17 cellular contexts compared by ENCODE assay signal in genomic region chr15:66405007-66405406, GRCh38. TPM values are rescaled to one million over a fixed set of nuclear protein-coding genes. Genes with fewer than 3 reads are reported as not detected.
DNase-seq lines count a peak whose midpoint lies in the region; ATAC-seq, FAIRE-seq and TF ChIP-seq lines count a peak whose summit lies in the region.
"Had no signal": no experiment of that assay in that cellular context is flagged by ENCODE, and none has a peak within 500 bp of the region (broad histone marks: within the 10 kb centered on the region; RNA-seq: fewer than 3 reads in every experiment).

No MANE protein-coding gene starts in this region.

- BruUV-seq in endothelial cell of umbilical vein (replicated peaks; lab: Mats Ljungman, UMichigan) = no TSS peak

- TF ChIP-seq CTCF in endothelial cell of umbilical vein (IDR thresholded peaks at IDR 0.05; ENCODE audit: extremely low read depth in 1 of 2, insufficient read depth in 1 of 2, low read depth in 1 of 2, low read length in 2 of 2) (no peak), GM20000 (IDR thresholded peaks at IDR 0.05; ENCODE audit: extremely low read depth, missing control alignments) (no peak)

- peaks cover 53% of the 10 kb centered on the region for H3K4me1 ChIP-seq in CD4-positive, CD25-positive, alpha-beta regulatory T cell (ENCODE audit: control insufficient read depth, insufficient read depth, low read length, poor library complexity, severe bottlenecking)
- peaks cover 89% of the 10 kb centered on the region for H3K4me1 ChIP-seq in Karpas-422 (ENCODE audit: low read length)
- peaks cover 35% of the 10 kb centered on the region for H3K4me1 ChIP-seq in endothelial cell of umbilical vein (ENCODE audit: control insufficient read depth, extremely low read depth, insufficient read depth, low read length)
- H3K4me1 ChIP-seq in naive thymus-derived CD4-positive, alpha-beta T cell (ENCODE audit: control insufficient read depth in 2 of 2, insufficient read depth in 2 of 2, low read length in 2 of 2) = peaks cover 20 to 80% of the 10 kb centered on the region in 2 donors

- H3K79me2 ChIP-seq in Karpas-422 (ENCODE audit: low read length) (peaks cover 100% of the 10 kb centered on the region), endothelial cell of umbilical vein (ENCODE audit: control insufficient read depth, insufficient read depth, low read length) (peaks cover 92% of the 10 kb centered on the region)

- H3K9me3 ChIP-seq in CD4-positive, CD25-positive, alpha-beta regulatory T cell (ENCODE audit: control insufficient read depth in 2 of 2, low read length in 2 of 2) = no peaks in the 10 kb centered on the region
- no peaks in the 10 kb centered on the region for H3K9me3 ChIP-seq in Karpas-422 (ENCODE audit: low read length)
- H3K9me3 ChIP-seq in endothelial cell of umbilical vein (replicated peaks; ENCODE audit: control insufficient read depth, insufficient read depth, low read length) = no peaks in the 10 kb centered on the region
- H3K9me3 ChIP-seq in naive thymus-derived CD4-positive, alpha-beta T cell (ENCODE audit: control insufficient read depth in 2 of 3, low read length in 3 of 3) = no peaks in the 10 kb centered on the region

- TF ChIP-seq POLR2A in endothelial cell of umbilical vein (IDR thresholded peaks at IDR 0.05; ENCODE audit: low read depth, low read length) = no peak

- H3K36me3 ChIP-seq in CD4-positive, CD25-positive, alpha-beta regulatory T cell (ENCODE audit: control insufficient read depth, insufficient read depth, low read length) = no peaks in the 10 kb centered on the region
- H3K36me3 ChIP-seq in Karpas-422 (ENCODE audit: insufficient read depth, low read length) (peaks cover 9% of the 10 kb centered on the region; the same call in 1 of the 2 replicates), endothelial cell of umbilical vein (ENCODE audit: control insufficient read depth in 2 of 2, extremely low read depth in 1 of 2, insufficient read depth in 2 of 2, low read length in 2 of 2) (no peaks in the 10 kb centered on the region)
- H3K36me3 ChIP-seq in naive thymus-derived CD4-positive, alpha-beta T cell (ENCODE audit: control insufficient read depth in 2 of 3, insufficient read depth in 3 of 3, low read length in 3 of 3) = no peaks in the 10 kb centered on the region

- H4K20me1 ChIP-seq in Karpas-422 (ENCODE audit: insufficient read depth, low read depth, low read length) (0 out of 2 replicates have a peak, but pooled peaks cover 3% of the 10 kb centered on the region), endothelial cell of umbilical vein (replicated peaks; ENCODE audit: control insufficient read depth, extremely low read depth, insufficient read depth, low read length) (peaks cover 2% of the 10 kb centered on the region)

- H3K9me1 ChIP-seq in endothelial cell of umbilical vein (replicated peaks; ENCODE audit: control insufficient read depth, extremely low read depth, insufficient read depth, low read length) = no peaks in the 10 kb centered on the region

- DNase-seq in CD4-positive, CD25-positive, alpha-beta regulatory T cell = no peak
- DNase-seq in Karpas-422 = no peak
- no peak for DNase-seq in endothelial cell of umbilical vein (ENCODE audit: low read depth, low spot score)
- DNase-seq in naive thymus-derived CD4-positive, alpha-beta T cell = no peak
- no peak for DNase-seq in GM20000 (ENCODE audit: low spot score)
- DNase-seq in activated CD4-positive, alpha-beta T cell treated with anti-CD3 and anti-CD28 coated beads for 48 hours = no peak
- DNase-seq in activated CD8-positive, alpha-beta memory T cell treated with anti-CD3 and anti-CD28 coated beads, Interleukin-2, amount 50 U/mL, for 48 hours = no peak
- DNase-seq: activated CD4-positive, alpha-beta T cell treated with anti-CD3 and anti-CD28 coated beads for 36 hours; GOT3; midbrain; retina; stimulated activated naive CD8-positive, alpha-beta T cell treated with anti-CD3 and anti-CD28 coated beads, Interleukin-15, amount 100 ng/mL, for 72 hours; SW 1271 had no signal

- peak overlapping the region in 2 of 3 donors; percentile 60 to 88 for H3K27ac Mint-ChIP-seq in CD4-positive, CD25-positive, alpha-beta regulatory T cell
- peak overlapping the region; percentile 10 to 95 (median 64) for H3K27ac Mint-ChIP-seq in naive thymus-derived CD4-positive, alpha-beta T cell
- H3K27ac Mint-ChIP-seq: activated T-helper 2 cell treated with anti-CD3 and anti-CD28 coated beads, Interferon-gamma antibody, Interleukin-2, Interleukin-4, amounts not matched to agents 10 μg/mL and 5 μg/mL and 100 μg/mL, durations not matched to agents 14 hours and 24 hours and 36 hours had no signal

- peaks cover 63 to 92% (median 80%) of the 10 kb centered on the region in 4 donors for H3K4me1 Mint-ChIP-seq in CD4-positive, CD25-positive, alpha-beta regulatory T cell
- peaks cover 65 to 98% (median 94%) of the 10 kb centered on the region in 7 donors for H3K4me1 Mint-ChIP-seq in naive thymus-derived CD4-positive, alpha-beta T cell

- H3K4me3 Mint-ChIP-seq in CD4-positive, CD25-positive, alpha-beta regulatory T cell = peak overlapping the region in 3 of 4 donors; percentile 19 to 75 (median 71)
- peak overlapping the region; percentile 53 to 89 (median 82) for H3K4me3 Mint-ChIP-seq in naive thymus-derived CD4-positive, alpha-beta T cell
- H3K4me3 Mint-ChIP-seq: activated CD4-positive, alpha-beta T cell treated with anti-CD3 and anti-CD28 coated beads for 36 hours had no signal

- no peaks in the 10 kb centered on the region for H3K27me3 ChIP-seq in CD4-positive, CD25-positive, alpha-beta regulatory T cell (ENCODE audit: control insufficient read depth, insufficient read depth, low read length)
- H3K27me3 ChIP-seq in Karpas-422 (ENCODE audit: low read length) = no peaks in the 10 kb centered on the region
- H3K27me3 ChIP-seq in endothelial cell of umbilical vein (ENCODE audit: control insufficient read depth in 2 of 2, insufficient read depth in 2 of 2, low read length in 2 of 2) = no peaks in the 10 kb centered on the region
- no peaks in the 10 kb centered on the region for H3K27me3 ChIP-seq in naive thymus-derived CD4-positive, alpha-beta T cell (ENCODE audit: control insufficient read depth in 2 of 2, insufficient read depth in 2 of 2, low read length in 2 of 2)

- H3K9me2 ChIP-seq in Karpas-422 (replicated peaks; ENCODE audit: insufficient read depth, low read length) = no peaks in the 10 kb centered on the region

- H3K27me3 Mint-ChIP-seq in CD4-positive, CD25-positive, alpha-beta regulatory T cell = no peaks in the 10 kb centered on the region
- no peaks in the 10 kb centered on the region for H3K27me3 Mint-ChIP-seq in naive thymus-derived CD4-positive, alpha-beta T cell
- H3K27me3 Mint-ChIP-seq: activated CD4-positive, alpha-beta T cell treated with anti-CD3 and anti-CD28 coated beads for 36 hours; stimulated activated naive CD8-positive, alpha-beta T cell treated with anti-CD3 and anti-CD28 coated beads, Interleukin-15, amount 100 ng/mL, for 72 hours had no signal

- no peak for FAIRE-seq in endothelial cell of umbilical vein (lab: Jason Lieb, UNC)
- FAIRE-seq: bronchial epithelial cell had no signal

- H3K9me3 Mint-ChIP-seq in CD4-positive, CD25-positive, alpha-beta regulatory T cell = no peaks in the 10 kb centered on the region
- peaks cover 0 to 2% (median 0%) of the 10 kb centered on the region in 11 donors for H3K9me3 Mint-ChIP-seq in naive thymus-derived CD4-positive, alpha-beta T cell
- H3K9me3 Mint-ChIP-seq: activated T-helper 2 cell treated with anti-CD3 and anti-CD28 coated beads, Interferon-gamma antibody, Interleukin-2, Interleukin-4, amounts not matched to agents 10 μg/mL and 5 μg/mL and 100 μg/mL, durations not matched to agents 14 hours and 24 hours and 36 hours; stimulated activated naive CD8-positive, alpha-beta T cell treated with anti-CD3 and anti-CD28 coated beads, Interleukin-15, amount 100 ng/mL, for 72 hours had no signal

- ATAC-seq in CD4-positive, CD25-positive, alpha-beta regulatory T cell (ENCODE audit: low read depth in 2 of 2) = no peak
- no peak for ATAC-seq in naive thymus-derived CD4-positive, alpha-beta T cell
- ATAC-seq in HG03175 (IDR thresholded peaks at IDR 0.05; ENCODE audit: unreplicated experiment) = no peak
- ATAC-seq: activated CD4-positive, alpha-beta T cell treated with anti-CD3 and anti-CD28 coated beads for 36 hours; stimulated activated naive CD8-positive, alpha-beta T cell treated with anti-CD3 and anti-CD28 coated beads, Interleukin-15, amount 100 ng/mL, for 72 hours had no signal

- peak overlapping the region; percentile 0 for H3K4me2 ChIP-seq in Karpas-422 (ENCODE audit: low read depth, low read length, poor library complexity, severe bottlenecking)
- peak overlapping the region; percentile 69 for H3K4me2 ChIP-seq in endothelial cell of umbilical vein (ENCODE audit: insufficient read depth, low read length)

- dilution Hi-C loops in endothelial cell of umbilical vein (cut with MboI; ENCODE audit: extremely low pct_ligation_motif_present, low sequenced_read_pairs) = loop anchor here (25.0 kb wide), 1 partner anchor 93 kb away; no protein-coding TSS in a partner anchor

- peaks cover 13% of the 10 kb centered on the region for H3K36me3 Mint-ChIP-seq in CD4-positive, CD25-positive, alpha-beta regulatory T cell
- peaks cover 0 to 26% (median 0%) of the 10 kb centered on the region in 5 donors for H3K36me3 Mint-ChIP-seq in naive thymus-derived CD4-positive, alpha-beta T cell

- POLR2A ChIA-PET in endothelial cell of umbilical vein (lab: Charles Lee) = interaction anchor here (0.9 kb wide), 1 partner anchor 17 kb away, joined by 3 read pairs; no protein-coding TSS in a partner anchor
- POLR2A ChIA-PET in naive thymus-derived CD4-positive, alpha-beta T cell (lab: Charles Lee) = interaction anchor here (1.5 to 1.8 kb wide), 3 partner anchors 10 to 18 kb away, joined by 3 to 5 read pairs (median 4); partner anchors contain the start of gene MAP2K1

- H2AFZ ChIP-seq in Karpas-422 (ENCODE audit: low read length) = no peak overlapping the region
- H2AFZ ChIP-seq in endothelial cell of umbilical vein (ENCODE audit: low read depth, low read length) = no peak overlapping the region

- CTCF ChIA-PET in endothelial cell of umbilical vein (lab: Charles Lee) = interaction anchor here (0.9 to 4.2 kb wide), 9 partner anchors 10 to 93 kb away, joined by 3 to 51 read pairs (median 4); partner anchors contain the start of genes MAP2K1 and SNAPC5
- CTCF ChIA-PET in naive thymus-derived CD4-positive, alpha-beta T cell (lab: Charles Lee) = interaction anchor here (1.0 to 1.2 kb wide), 2 partner anchors 14 to 66 kb away, joined by 3 read pairs; no protein-coding TSS in a partner anchor

- peak overlapping the region; percentile 13 for H3K4me3 ChIP-seq in CD4-positive, CD25-positive, alpha-beta regulatory T cell (ENCODE audit: low read depth, low read length)
- H3K4me3 ChIP-seq in Karpas-422 (ENCODE audit: low read length) = no peak overlapping the region
- no peak overlapping the region for H3K4me3 ChIP-seq in endothelial cell of umbilical vein (replicated peaks in 1 of 3; ENCODE audit: insufficient read depth in 1 of 3, low read depth in 1 of 3, low read length in 3 of 3)
- no peak overlapping the region for H3K4me3 ChIP-seq in naive thymus-derived CD4-positive, alpha-beta T cell (ENCODE audit: low read length)

- intact Hi-C loops in endothelial cell of umbilical vein (cut with micrococcal nuclease) = loop anchor here (1.0 kb wide), 1 partner anchor 19 kb away; the partner anchor contains the start of gene MAP2K1
- intact Hi-C loops in naive thymus-derived CD4-positive, alpha-beta T cell (cut with micrococcal nuclease) = no loop called here

- no peak overlapping the region for H3K27ac ChIP-seq in CD4-positive, CD25-positive, alpha-beta regulatory T cell (ENCODE audit: insufficient read depth, low read length, poor library complexity, severe bottlenecking)
- H3K27ac ChIP-seq in Karpas-422 (ENCODE audit: low read length) (0 out of 2 replicates have a peak overlapping the region, but pooled peaks have one; percentile 8), endothelial cell of umbilical vein (ENCODE audit: insufficient read depth, low read depth, low read length) (peak overlapping the region; percentile 38)
- no peak overlapping the region for H3K27ac ChIP-seq in naive thymus-derived CD4-positive, alpha-beta T cell (ENCODE audit: low read depth, low read length)
- H3K27ac ChIP-seq: epithelial cell of prostate had no signal

- no peak overlapping the region for H3K9ac ChIP-seq in Karpas-422 (ENCODE audit: low read length)
- H3K9ac ChIP-seq in endothelial cell of umbilical vein (replicated peaks; ENCODE audit: extremely low read depth, insufficient read depth, low read length) = peak overlapping the region; percentile 31

RNA-seq across cellular contexts. Expression of gene MAP2K1, which starts 18.3 kb away (rescaled TPM):
- total RNA-seq in CD4-positive, CD25-positive, alpha-beta regulatory T cell = 49.0 TPM
- 10 to 100 TPM; 34.2 to 40.7 (median 37.1) TPM for polyA plus RNA-seq in CD4-positive, CD25-positive, alpha-beta regulatory T cell
- 38.1 and 46.6 TPM in 2 replicates for total RNA-seq in Karpas-422 (2014; rRNA removed; shearing (Covaris generic); ENCODE audit: low replicate concordance)
- total RNA-seq in endothelial cell of umbilical vein = 45.1 and 45.5 TPM in 2 replicates
- polyA plus RNA-seq in endothelial cell of umbilical vein = 22.3 and 30.9 TPM in 2 replicates
- polyA plus RNA-seq in endothelial cell of umbilical vein (2011; cell fraction: cytosol; rRNA removed) = 20.1 and 24.3 TPM in 2 replicates
- polyA plus RNA-seq in endothelial cell of umbilical vein (2011; cell fraction: nucleus; rRNA removed) = 19.2 and 23.8 TPM in 2 replicates
- polyA plus RNA-seq in endothelial cell of umbilical vein (2012) = 40.0 and 56.7 TPM in 2 replicates
- polyA minus RNA-seq in endothelial cell of umbilical vein = 23.7 and 27.3 TPM in 2 replicates
- 13.8 TPM for polyA minus RNA-seq in endothelial cell of umbilical vein (2011; cell fraction: cytosol; rRNA and poly(A)+ RNA removed)
- 9.2 and 12.0 TPM in 2 replicates for polyA minus RNA-seq in endothelial cell of umbilical vein (2011; cell fraction: nucleus; rRNA and poly(A)+ RNA removed)
- 10 to 100 TPM; 37.7 to 97.2 (median 47.5) TPM for total RNA-seq in naive thymus-derived CD4-positive, alpha-beta T cell
- 10 to 100 TPM; 37.2 to 45.0 TPM for polyA plus RNA-seq in naive thymus-derived CD4-positive, alpha-beta T cell

RNA-seq across cellular contexts. Expression of gene TIPIN, which starts 48.5 kb away (rescaled TPM):
- 6.0 TPM for total RNA-seq in CD4-positive, CD25-positive, alpha-beta regulatory T cell
- polyA plus RNA-seq in CD4-positive, CD25-positive, alpha-beta regulatory T cell = 10 to 100 TPM in 2 of 4 donors, 1 to 10 TPM in 2; 6.8 to 11.2 (median 9.4) TPM
- 8.4 and 16.5 TPM in 2 replicates for total RNA-seq in Karpas-422 (2014; rRNA removed; shearing (Covaris generic); ENCODE audit: low replicate concordance)
- 15.4 and 16.2 TPM in 2 replicates for total RNA-seq in endothelial cell of umbilical vein
- 2.7 and 3.6 TPM in 2 replicates for polyA plus RNA-seq in endothelial cell of umbilical vein
- polyA plus RNA-seq in endothelial cell of umbilical vein (2011; cell fraction: cytosol; rRNA removed) = 6.7 and 7.0 TPM in 2 replicates
- 5.0 and 6.0 TPM in 2 replicates for polyA plus RNA-seq in endothelial cell of umbilical vein (2011; cell fraction: nucleus; rRNA removed)
- 12.0 and 18.6 TPM in 2 replicates for polyA plus RNA-seq in endothelial cell of umbilical vein (2012)
- polyA minus RNA-seq in endothelial cell of umbilical vein = 2.0 and 2.3 TPM in 2 replicates
- 13.4 TPM for polyA minus RNA-seq in endothelial cell of umbilical vein (2011; cell fraction: cytosol; rRNA and poly(A)+ RNA removed)
- polyA minus RNA-seq in endothelial cell of umbilical vein (2011; cell fraction: nucleus; rRNA and poly(A)+ RNA removed) = 2.4 and 3.9 TPM in 2 replicates
- 10 to 100 TPM in 2 of 5 experiments, 1 to 10 TPM in 3; 3.8 to 28.2 (median 9.9) TPM for total RNA-seq in naive thymus-derived CD4-positive, alpha-beta T cell
- 10 to 100 TPM in 1 of 2 donors, 1 to 10 TPM in 1; 6.1 to 11.1 TPM for polyA plus RNA-seq in naive thymus-derived CD4-positive, alpha-beta T cell

Comparison
In these comparisons a context has a peak if more than half of its experiments do, and no peak if none do; other contexts are left out.
1. H3K27ac ChIP-seq: peak in Karpas-422 (single experiment) and endothelial cell of umbilical vein (single experiment); none in CD4-positive, CD25-positive, alpha-beta regulatory T cell (single experiment) and naive thymus-derived CD4-positive, alpha-beta T cell (single experiment).